In genomic region chr10:22610595-22610994, GRCh38 we compare ENCODE assay signal across 1 cellular context.
TF ChIP-seq lines count a peak whose summit lies in the region.

No MANE protein-coding gene starts in this region.

TF ChIP-seq in WTC11, 78 proteins besides CTCF, POLR2A, EP300 and RAD21 (continued from another document):
- TF ChIP-seq ZNF532 (CRISPR knock-in tag; IDR thresholded peaks at IDR 0.05; ENCODE audit: borderline replicate concordance) (no peak), ZNF219 (CRISPR knock-in tag; IDR thresholded peaks at IDR 0.05; ENCODE audit: borderline replicate concordance) (no peak), TEAD1 (CRISPR knock-in tag; IDR thresholded peaks at IDR 0.05) (no peak), USF2 (CRISPR knock-in tag; IDR thresholded peaks at IDR 0.05) (no peak), JUN (CRISPR knock-in tag; IDR thresholded peaks at IDR 0.05) (no peak), SP1 (CRISPR knock-in tag; conservative IDR thresholded peaks at IDR 0.05) (no peak), GTF2I (CRISPR knock-in tag; conservative IDR thresholded peaks at IDR 0.05) (no peak), ZNF281 (CRISPR knock-in tag; IDR thresholded peaks at IDR 0.05) (no peak)
